Comparison of ENCODE assay signal across 1 cellular context in the genomic region with DNA sequence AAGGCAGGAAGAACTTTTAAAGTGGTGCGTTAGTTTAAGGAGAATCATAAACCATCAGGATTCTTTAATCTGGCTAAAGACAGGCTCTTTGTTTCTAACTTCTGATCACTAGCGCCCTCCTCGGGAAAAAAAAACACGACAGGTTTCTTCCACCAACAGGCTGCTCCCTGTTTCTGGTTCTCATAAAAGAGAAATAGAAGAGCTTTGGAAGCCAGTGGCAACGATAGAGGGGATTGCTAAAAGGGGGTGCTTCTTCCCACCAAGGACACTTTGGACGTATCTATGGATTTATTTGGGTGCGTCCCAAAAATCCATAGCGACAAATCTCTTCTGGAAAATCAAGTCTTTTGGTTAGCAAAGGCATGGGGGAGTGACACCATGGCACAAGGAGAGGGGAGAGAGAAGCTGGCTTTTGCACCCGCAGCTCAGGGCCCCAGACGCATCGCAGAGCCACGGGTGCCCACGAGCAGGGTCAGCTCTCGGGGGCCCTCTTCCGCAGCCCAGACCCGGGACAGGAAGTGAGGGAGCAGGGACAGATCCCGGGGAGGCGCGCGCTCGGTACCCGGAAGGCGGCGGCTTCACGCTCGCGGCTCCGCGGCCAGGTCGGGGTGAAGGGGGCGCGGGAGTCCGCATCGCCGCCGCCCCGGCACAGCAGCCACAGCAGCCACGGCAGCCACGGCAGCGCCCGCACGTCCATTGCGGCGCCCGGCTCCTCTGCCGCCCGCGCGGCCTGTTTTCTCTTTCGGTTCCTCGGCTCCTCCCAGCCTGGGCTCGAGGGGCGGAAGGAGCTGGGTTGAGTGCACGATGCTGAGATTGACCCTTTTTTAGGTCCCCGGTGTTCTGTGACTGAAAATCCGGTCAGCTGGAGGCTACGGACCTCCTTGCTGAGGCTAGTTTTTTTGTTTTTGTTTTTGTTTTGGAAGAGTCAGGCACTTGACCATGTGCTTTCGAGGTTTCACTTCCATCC.
A peak's percentile ranks its signal among the peaks of the same experiment; 100 is the strongest.
TF ChIP-seq lines count a peak whose summit lies in the region.

A gene with protein sequence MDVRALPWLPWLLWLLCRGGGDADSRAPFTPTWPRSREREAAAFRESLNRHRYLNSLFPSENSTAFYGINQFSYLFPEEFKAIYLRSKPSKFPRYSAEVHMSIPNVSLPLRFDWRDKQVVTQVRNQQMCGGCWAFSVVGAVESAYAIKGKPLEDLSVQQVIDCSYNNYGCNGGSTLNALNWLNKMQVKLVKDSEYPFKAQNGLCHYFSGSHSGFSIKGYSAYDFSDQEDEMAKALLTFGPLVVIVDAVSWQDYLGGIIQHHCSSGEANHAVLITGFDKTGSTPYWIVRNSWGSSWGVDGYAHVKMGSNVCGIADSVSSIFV (minus strand): TSS at position 716 of the 967 bp plus-strand sequence. CDS start 19 bp downstream, at position 697.

TF ChIP-seq in HEK293, 187 proteins besides CTCF, POLR2A, EP300 and RAD21 (continued from another document and continues in another):
- TF ChIP-seq, protein P1, sequence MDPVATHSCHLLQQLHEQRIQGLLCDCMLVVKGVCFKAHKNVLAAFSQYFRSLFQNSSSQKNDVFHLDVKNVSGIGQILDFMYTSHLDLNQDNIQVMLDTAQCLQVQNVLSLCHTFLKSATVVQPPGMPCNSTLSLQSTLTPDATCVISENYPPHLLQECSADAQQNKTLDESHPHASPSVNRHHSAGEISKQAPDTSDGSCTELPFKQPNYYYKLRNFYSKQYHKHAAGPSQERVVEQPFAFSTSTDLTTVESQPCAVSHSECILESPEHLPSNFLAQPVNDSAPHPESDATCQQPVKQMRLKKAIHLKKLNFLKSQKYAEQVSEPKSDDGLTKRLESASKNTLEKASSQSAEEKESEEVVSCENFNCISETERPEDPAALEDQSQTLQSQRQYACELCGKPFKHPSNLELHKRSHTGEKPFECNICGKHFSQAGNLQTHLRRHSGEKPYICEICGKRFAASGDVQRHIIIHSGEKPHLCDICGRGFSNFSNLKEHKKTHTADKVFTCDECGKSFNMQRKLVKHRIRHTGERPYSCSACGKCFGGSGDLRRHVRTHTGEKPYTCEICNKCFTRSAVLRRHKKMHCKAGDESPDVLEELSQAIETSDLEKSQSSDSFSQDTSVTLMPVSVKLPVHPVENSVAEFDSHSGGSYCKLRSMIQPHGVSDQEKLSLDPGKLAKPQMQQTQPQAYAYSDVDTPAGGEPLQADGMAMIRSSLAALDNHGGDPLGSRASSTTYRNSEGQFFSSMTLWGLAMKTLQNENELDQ (tag by site-specific recombination; IDR thresholded peaks at IDR 0.05; ENCODE audit: low read depth) = no peak
- TF ChIP-seq ZBTB7A (tag by site-specific recombination; IDR thresholded peaks at IDR 0.05; ENCODE audit: low read depth) = no peak
- no peak for TF ChIP-seq ZNF791 (tag by site-specific recombination; IDR thresholded peaks at IDR 0.05)
- TF ChIP-seq ZNF548 (tag by site-specific recombination; IDR thresholded peaks at IDR 0.05) = no peak
- no peak for TF ChIP-seq ZNF16 (tag by site-specific recombination; IDR thresholded peaks at IDR 0.05; ENCODE audit: low read depth)
- no peak for TF ChIP-seq ZNF76 (tag by site-specific recombination; IDR thresholded peaks at IDR 0.05; ENCODE audit: borderline replicate concordance, low read depth)
- TF ChIP-seq SCRT1 (tag by site-specific recombination; IDR thresholded peaks at IDR 0.05; ENCODE audit: borderline replicate concordance) = 0 out of 2 replicates have a peak, but pooled peaks have one; percentile 43
- TF ChIP-seq SP3 (tag by site-specific recombination; IDR thresholded peaks at IDR 0.05) = no peak
- TF ChIP-seq ZBTB48 (tag by site-specific recombination; IDR thresholded peaks at IDR 0.05) = no peak
- TF ChIP-seq, protein P2, sequence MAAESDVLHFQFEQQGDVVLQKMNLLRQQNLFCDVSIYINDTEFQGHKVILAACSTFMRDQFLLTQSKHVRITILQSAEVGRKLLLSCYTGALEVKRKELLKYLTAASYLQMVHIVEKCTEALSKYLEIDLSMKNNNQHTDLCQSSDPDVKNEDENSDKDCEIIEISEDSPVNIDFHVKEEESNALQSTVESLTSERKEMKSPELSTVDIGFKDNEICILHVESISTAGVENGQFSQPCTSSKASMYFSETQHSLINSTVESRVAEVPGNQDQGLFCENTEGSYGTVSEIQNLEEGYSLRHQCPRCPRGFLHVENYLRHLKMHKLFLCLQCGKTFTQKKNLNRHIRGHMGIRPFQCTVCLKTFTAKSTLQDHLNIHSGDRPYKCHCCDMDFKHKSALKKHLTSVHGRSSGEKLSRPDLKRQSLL (tag by site-specific recombination; IDR thresholded peaks at IDR 0.05) = no peak
- no peak for TF ChIP-seq ZNF664 (tag by site-specific recombination; IDR thresholded peaks at IDR 0.05)
- no peak for TF ChIP-seq ZNF785 (tag by site-specific recombination; IDR thresholded peaks at IDR 0.05)
- no peak for TF ChIP-seq YY2 (tag by site-specific recombination; IDR thresholded peaks at IDR 0.05)
- TF ChIP-seq, protein P3, sequence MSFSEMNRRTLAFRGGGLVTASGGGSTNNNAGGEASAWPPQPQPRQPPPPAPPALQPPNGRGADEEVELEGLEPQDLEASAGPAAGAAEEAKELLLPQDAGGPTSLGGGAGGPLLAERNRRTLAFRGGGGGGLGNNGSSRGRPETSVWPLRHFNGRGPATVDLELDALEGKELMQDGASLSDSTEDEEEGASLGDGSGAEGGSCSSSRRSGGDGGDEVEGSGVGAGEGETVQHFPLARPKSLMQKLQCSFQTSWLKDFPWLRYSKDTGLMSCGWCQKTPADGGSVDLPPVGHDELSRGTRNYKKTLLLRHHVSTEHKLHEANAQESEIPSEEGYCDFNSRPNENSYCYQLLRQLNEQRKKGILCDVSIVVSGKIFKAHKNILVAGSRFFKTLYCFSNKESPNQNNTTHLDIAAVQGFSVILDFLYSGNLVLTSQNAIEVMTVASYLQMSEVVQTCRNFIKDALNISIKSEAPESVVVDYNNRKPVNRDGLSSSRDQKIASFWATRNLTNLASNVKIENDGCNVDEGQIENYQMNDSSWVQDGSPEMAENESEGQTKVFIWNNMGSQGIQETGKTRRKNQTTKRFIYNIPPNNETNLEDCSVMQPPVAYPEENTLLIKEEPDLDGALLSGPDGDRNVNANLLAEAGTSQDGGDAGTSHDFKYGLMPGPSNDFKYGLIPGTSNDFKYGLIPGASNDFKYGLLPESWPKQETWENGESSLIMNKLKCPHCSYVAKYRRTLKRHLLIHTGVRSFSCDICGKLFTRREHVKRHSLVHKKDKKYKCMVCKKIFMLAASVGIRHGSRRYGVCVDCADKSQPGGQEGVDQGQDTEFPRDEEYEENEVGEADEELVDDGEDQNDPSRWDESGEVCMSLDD (tag by site-specific recombination; IDR thresholded peaks at IDR 0.05) = no peak
- TF ChIP-seq ZNF350 (tag by site-specific recombination; IDR thresholded peaks at IDR 0.05) = no peak
- no peak for TF ChIP-seq GLIS1 (tag by site-specific recombination; IDR thresholded peaks at IDR 0.05)
- no peak for TF ChIP-seq YY1 (tag by site-specific recombination; IDR thresholded peaks at IDR 0.05)
- TF ChIP-seq, protein P4, sequence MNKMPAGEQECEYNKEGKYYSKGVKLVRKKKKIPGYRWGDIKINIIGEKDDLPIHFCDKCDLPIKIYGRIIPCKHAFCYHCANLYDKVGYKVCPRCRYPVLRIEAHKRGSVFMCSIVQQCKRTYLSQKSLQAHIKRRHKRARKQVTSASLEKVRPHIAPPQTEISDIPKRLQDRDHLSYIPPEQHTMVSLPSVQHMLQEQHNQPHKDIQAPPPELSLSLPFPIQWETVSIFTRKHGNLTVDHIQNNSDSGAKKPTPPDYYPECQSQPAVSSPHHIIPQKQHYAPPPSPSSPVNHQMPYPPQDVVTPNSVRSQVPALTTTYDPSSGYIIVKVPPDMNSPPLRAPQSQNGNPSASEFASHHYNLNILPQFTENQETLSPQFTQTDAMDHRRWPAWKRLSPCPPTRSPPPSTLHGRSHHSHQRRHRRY (tag by site-specific recombination; IDR thresholded peaks at IDR 0.05) = no peak
- TF ChIP-seq ZFP3 (tag by site-specific recombination; IDR thresholded peaks at IDR 0.05; ENCODE audit: low read depth) = no peak
- no peak for TF ChIP-seq ZNF747 (tag by site-specific recombination; IDR thresholded peaks at IDR 0.05)
- TF ChIP-seq ZNF629 (tag by site-specific recombination; IDR thresholded peaks at IDR 0.05) = no peak
- no peak for TF ChIP-seq ZNF404 (tag by site-specific recombination; IDR thresholded peaks at IDR 0.05)
- peak; percentile 69 for TF ChIP-seq ZBTB17 (tag by site-specific recombination; IDR thresholded peaks at IDR 0.05)
- TF ChIP-seq, protein P5, sequence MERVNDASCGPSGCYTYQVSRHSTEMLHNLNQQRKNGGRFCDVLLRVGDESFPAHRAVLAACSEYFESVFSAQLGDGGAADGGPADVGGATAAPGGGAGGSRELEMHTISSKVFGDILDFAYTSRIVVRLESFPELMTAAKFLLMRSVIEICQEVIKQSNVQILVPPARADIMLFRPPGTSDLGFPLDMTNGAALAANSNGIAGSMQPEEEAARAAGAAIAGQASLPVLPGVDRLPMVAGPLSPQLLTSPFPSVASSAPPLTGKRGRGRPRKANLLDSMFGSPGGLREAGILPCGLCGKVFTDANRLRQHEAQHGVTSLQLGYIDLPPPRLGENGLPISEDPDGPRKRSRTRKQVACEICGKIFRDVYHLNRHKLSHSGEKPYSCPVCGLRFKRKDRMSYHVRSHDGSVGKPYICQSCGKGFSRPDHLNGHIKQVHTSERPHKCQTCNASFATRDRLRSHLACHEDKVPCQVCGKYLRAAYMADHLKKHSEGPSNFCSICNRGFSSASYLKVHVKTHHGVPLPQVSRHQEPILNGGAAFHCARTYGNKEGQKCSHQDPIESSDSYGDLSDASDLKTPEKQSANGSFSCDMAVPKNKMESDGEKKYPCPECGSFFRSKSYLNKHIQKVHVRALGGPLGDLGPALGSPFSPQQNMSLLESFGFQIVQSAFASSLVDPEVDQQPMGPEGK (tag by site-specific recombination; IDR thresholded peaks at IDR 0.05) = peak; percentile 50
- no peak for TF ChIP-seq KLF1 (tag by site-specific recombination; IDR thresholded peaks at IDR 0.05)
- 0 out of 2 replicates have a peak, but pooled peaks have one; percentile 61 for TF ChIP-seq ZSCAN30 (tag by site-specific recombination; IDR thresholded peaks at IDR 0.05)
- TF ChIP-seq ZNF133 (tag by site-specific recombination; IDR thresholded peaks at IDR 0.05) = no peak
- TF ChIP-seq ZNF621 (tag by site-specific recombination; IDR thresholded peaks at IDR 0.05) = no peak
- no peak for TF ChIP-seq ZNF707 (tag by site-specific recombination; IDR thresholded peaks at IDR 0.05)
- TF ChIP-seq, protein P6, sequence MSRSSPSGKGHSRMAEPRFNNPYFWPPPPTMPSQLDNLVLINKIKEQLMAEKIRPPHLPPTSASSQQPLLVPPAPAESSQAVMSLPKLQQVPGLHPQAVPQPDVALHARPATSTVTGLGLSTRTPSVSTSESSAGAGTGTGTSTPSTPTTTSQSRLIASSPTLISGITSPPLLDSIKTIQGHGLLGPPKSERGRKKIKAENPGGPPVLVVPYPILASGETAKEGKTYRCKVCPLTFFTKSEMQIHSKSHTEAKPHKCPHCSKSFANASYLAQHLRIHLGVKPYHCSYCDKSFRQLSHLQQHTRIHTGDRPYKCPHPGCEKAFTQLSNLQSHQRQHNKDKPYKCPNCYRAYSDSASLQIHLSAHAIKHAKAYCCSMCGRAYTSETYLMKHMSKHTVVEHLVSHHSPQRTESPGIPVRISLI (tag by site-specific recombination; IDR thresholded peaks at IDR 0.05) = no peak
- no peak for TF ChIP-seq ZNF426 (tag by site-specific recombination; IDR thresholded peaks at IDR 0.05)
- TF ChIP-seq ZNF571 (tag by site-specific recombination; IDR thresholded peaks at IDR 0.05) = no peak
- TF ChIP-seq ZNF175 (tag by site-specific recombination; IDR thresholded peaks at IDR 0.05) = no peak
- no peak for TF ChIP-seq ZNF112 (tag by site-specific recombination; IDR thresholded peaks at IDR 0.05)
- no peak for TF ChIP-seq ZNF510 (tag by site-specific recombination; IDR thresholded peaks at IDR 0.05; ENCODE audit: insufficient replicate concordance)
- no peak for TF ChIP-seq ZNF202 (tag by site-specific recombination; IDR thresholded peaks at IDR 0.05; ENCODE audit: borderline replicate concordance)
- TF ChIP-seq, protein P7, sequence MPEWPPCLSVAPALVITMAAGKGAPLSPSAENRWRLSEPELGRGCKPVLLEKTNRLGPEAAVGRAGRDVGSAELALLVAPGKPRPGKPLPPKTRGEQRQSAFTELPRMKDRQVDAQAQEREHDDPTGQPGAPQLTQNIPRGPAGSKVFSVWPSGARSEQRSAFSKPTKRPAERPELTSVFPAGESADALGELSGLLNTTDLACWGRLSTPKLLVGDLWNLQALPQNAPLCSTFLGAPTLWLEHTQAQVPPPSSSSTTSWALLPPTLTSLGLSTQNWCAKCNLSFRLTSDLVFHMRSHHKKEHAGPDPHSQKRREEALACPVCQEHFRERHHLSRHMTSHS (tag by site-specific recombination; IDR thresholded peaks at IDR 0.05) = no peak
- TF ChIP-seq, protein P8, sequence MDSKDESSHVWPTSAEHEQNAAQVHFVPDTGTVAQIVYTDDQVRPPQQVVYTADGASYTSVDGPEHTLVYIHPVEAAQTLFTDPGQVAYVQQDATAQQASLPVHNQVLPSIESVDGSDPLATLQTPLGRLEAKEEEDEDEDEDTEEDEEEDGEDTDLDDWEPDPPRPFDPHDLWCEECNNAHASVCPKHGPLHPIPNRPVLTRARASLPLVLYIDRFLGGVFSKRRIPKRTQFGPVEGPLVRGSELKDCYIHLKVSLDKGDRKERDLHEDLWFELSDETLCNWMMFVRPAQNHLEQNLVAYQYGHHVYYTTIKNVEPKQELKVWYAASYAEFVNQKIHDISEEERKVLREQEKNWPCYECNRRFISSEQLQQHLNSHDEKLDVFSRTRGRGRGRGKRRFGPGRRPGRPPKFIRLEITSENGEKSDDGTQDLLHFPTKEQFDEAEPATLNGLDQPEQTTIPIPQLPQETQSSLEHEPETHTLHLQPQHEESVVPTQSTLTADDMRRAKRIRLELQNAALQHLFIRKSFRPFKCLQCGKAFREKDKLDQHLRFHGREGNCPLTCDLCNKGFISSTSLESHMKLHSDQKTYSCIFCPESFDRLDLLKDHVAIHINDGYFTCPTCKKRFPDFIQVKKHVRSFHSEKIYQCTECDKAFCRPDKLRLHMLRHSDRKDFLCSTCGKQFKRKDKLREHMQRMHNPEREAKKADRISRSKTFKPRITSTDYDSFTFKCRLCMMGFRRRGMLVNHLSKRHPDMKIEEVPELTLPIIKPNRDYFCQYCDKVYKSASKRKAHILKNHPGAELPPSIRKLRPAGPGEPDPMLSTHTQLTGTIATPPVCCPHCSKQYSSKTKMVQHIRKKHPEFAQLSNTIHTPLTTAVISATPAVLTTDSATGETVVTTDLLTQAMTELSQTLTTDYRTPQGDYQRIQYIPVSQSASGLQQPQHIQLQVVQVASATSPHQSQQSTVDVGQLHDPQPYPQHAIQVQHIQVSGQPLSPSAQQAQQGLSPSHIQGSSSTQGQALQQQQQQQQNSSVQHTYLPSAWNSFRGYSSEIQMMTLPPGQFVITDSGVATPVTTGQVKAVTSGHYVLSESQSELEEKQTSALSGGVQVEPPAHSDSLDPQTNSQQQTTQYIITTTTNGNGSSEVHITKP (tag by site-specific recombination; IDR thresholded peaks at IDR 0.05) = 0 out of 2 replicates have a peak, but pooled peaks have one; percentile 16
- TF ChIP-seq ZNF837 (tag by site-specific recombination; IDR thresholded peaks at IDR 0.05) = no peak
- TF ChIP-seq, protein P9, sequence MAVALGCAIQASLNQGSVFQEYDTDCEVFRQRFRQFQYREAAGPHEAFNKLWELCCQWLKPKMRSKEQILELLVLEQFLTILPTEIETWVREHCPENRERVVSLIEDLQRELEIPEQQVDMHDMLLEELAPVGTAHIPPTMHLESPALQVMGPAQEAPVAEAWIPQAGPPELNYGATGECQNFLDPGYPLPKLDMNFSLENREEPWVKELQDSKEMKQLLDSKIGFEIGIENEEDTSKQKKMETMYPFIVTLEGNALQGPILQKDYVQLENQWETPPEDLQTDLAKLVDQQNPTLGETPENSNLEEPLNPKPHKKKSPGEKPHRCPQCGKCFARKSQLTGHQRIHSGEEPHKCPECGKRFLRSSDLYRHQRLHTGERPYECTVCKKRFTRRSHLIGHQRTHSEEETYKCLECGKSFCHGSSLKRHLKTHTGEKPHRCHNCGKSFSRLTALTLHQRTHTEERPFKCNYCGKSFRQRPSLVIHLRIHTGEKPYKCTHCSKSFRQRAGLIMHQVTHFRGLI (tag by site-specific recombination; IDR thresholded peaks at IDR 0.05) = no peak
